In the genomic region with DNA sequence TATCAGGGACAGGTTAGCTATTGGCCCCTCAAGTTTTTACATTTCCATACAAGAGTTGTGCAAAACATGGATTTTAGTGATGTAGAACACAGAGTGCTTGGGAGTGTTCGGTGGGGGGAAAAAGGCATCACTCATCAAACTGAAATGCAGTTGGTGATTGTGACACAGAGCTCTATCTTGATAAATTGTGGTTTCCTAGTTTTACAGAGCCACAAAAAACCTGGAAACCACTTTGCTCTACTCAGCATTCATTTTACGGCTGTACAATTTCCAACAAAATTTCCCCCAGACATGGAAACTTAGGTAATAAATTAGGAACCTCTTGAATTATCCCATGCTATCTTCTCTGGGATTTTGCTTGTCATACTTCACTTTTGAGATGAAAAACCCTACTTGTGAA, we compare ENCODE assay signal across 20 cellular contexts.
DNase-seq lines count a peak whose midpoint lies in the region; ATAC-seq lines count a peak whose summit lies in the region.
"Had no signal": no experiment of that assay in that cellular context is flagged by ENCODE, and none has a peak within 500 bp of the region (broad histone marks: within the 10 kb centered on the region; RNA-seq: fewer than 3 reads in every experiment).

No MANE protein-coding gene starts in this region.

- ATAC-seq in HG03460 (IDR thresholded peaks at IDR 0.05; ENCODE audit: unreplicated experiment) (no peak), HG03045 (IDR thresholded peaks at IDR 0.05; ENCODE audit: unreplicated experiment) (no peak)
- ATAC-seq: activated naive CD4-positive, alpha-beta T cell treated with anti-CD3 and anti-CD28 coated beads, Interleukin-2, amount 50 U/mL, for 72 hours; stimulated activated memory B cell treated with anti-CD40 and anti-IgM and Interleukin-4, amounts not matched to agents 10 μg/mL and 1 μg/mL and 100 μg/mL, for 72 hours had no signal

- no peaks in the 10 kb centered on the region for H3K27me3 ChIP-seq in ACC112 (ENCODE audit: insufficient read depth, low read length)
- H3K27me3 ChIP-seq: transverse colon had no signal

- H3K79me2 ChIP-seq in ACC112 (ENCODE audit: control insufficient read depth, insufficient read depth, low read length, unreplicated experiment), result no peaks in the 10 kb centered on the region

- peak overlapping the region; percentile 16 for H2AFZ ChIP-seq in ACC112 (ENCODE audit: low read length, unreplicated experiment)

- H3K27ac ChIP-seq in ACC112 (ENCODE audit: low read depth, low read length), result no peak overlapping the region
- H3K27ac ChIP-seq: transverse colon had no signal

- H3K4me3 ChIP-seq in ACC112 (ENCODE audit: low read depth, low read length), result no peak overlapping the region
- H3K4me3 ChIP-seq: transverse colon had no signal

- DNase-seq in H4 (ENCODE audit: low spot score), result peak; percentile 38
- peak; percentile 65 for DNase-seq in astrocyte of the hippocampus (ENCODE audit: low read depth, low spot score)
- DNase-seq in kidney glomerular epithelial cell (lab: John Stamatoyannopoulos, UW), result peak; percentile 10
- DNase-seq in iPS-NIHi11 (ENCODE audit: low spot score), result no peak
- DNase-seq in NCI-H446 treated with DMSO at 0.1 percent for 48 hours (lab: John Stamatoyannopoulos, UW), result no peak
- DNase-seq: ACHN; activated CD4-positive, alpha-beta T cell treated with anti-CD3 and anti-CD28 coated beads, Interleukin-2, amount 50 U/mL, for 1 hour; caudate nucleus; CD8-positive, alpha-beta memory T cell; effector CD8-positive, alpha-beta T cell; naive B cell; NCI-H187; NCI-H524; posterior cingulate gyrus; transverse colon had no signal

- peaks cover 38% of the 10 kb centered on the region for H3K4me1 ChIP-seq in ACC112 (ENCODE audit: control insufficient read depth, insufficient read depth, low read length, unreplicated experiment)

- no peaks in the 10 kb centered on the region for H3K36me3 ChIP-seq in ACC112 (ENCODE audit: insufficient read depth, low read length)
- H3K36me3 ChIP-seq: transverse colon had no signal

Comparison
In these comparisons a context has a peak if more than half of its experiments do, and no peak if none do; other contexts are left out.
1. DNase-seq: peak in H4 (single experiment), astrocyte of the hippocampus (single experiment) and kidney glomerular epithelial cell (single experiment); none in iPS-NIHi11 (single experiment) and NCI-H446 treated with DMSO at 0.1 percent for 48 hours (single experiment).